19 cellular contexts compared by ENCODE assay signal in genomic region chr11:102462610-102463009, GRCh38.
"Had no signal": no experiment of that assay in that cellular context is flagged by ENCODE, and none has a peak within 500 bp of the region (broad histone marks: within the 10 kb centered on the region; RNA-seq: fewer than 3 reads in every experiment).

No MANE protein-coding gene starts in this region.

- H3K9me3 ChIP-seq: colonic mucosa, esophagus squamous epithelium, gastroesophageal sphincter, left ventricle myocardium inferior, psoas muscle, right atrium auricular region, thyroid gland had no signal

- H3K27me3 Mint-ChIP-seq: naive B cell had no signal

- H3K9me3 Mint-ChIP-seq: immature natural killer cell, naive B cell, nephron progenitor cell, type B pancreatic cell had no signal

- H3K4me1 ChIP-seq: gastroesophageal sphincter, left ventricle myocardium inferior, psoas muscle, right atrium auricular region had no signal

- H3K27ac ChIP-seq: colonic mucosa, esophagus squamous epithelium, gastroesophageal sphincter, left ventricle myocardium inferior, psoas muscle, right atrium auricular region had no signal

- H3K27ac Mint-ChIP-seq: immature natural killer cell, nephron progenitor cell, type B pancreatic cell had no signal

- H3K36me3 Mint-ChIP-seq: immature natural killer cell, naive B cell, type B pancreatic cell had no signal

- H3K4me3 Mint-ChIP-seq: immature natural killer cell, naive B cell, nephron progenitor cell, type B pancreatic cell had no signal

- H3K27me3 ChIP-seq: colonic mucosa, esophagus squamous epithelium, gastroesophageal sphincter, right atrium auricular region, thyroid gland had no signal

- H3K4me3 ChIP-seq: colonic mucosa, esophagus squamous epithelium, gastroesophageal sphincter, left ventricle myocardium inferior, lung, psoas muscle, right atrium auricular region, thyroid gland had no signal

- DNase-seq: colonic mucosa; dermis blood vessel endothelial cell; esophagus squamous epithelium; foreskin fibroblast; glutamatergic neuron; immature natural killer cell; left ventricle myocardium inferior; mesenchymal stem cell; naive B cell; nephron progenitor cell; psoas muscle; small intestine; stimulated activated CD4-positive, alpha-beta T cell treated with anti-CD3 and anti-CD28 coated beads, Interleukin-12 subunit alpha, Interleukin-12 subunit beta, amount 100 ng/mL, for 4 hours; stimulated activated naive CD4-positive, alpha-beta T cell treated with Interleukin-2 at 50 U/mL for 16 hours; thyroid gland had no signal

- H3K36me3 ChIP-seq: colonic mucosa, esophagus squamous epithelium, gastroesophageal sphincter, left ventricle myocardium inferior, right atrium auricular region, thyroid gland had no signal

- H3K4me1 Mint-ChIP-seq: nephron progenitor cell had no signal
